In genomic region chr11:42234381-42235035, GRCh38 we compare ENCODE assay signal across 27 cellular contexts.
DNase-seq lines count a peak whose midpoint lies in the region; ATAC-seq, FAIRE-seq and TF ChIP-seq lines count a peak whose summit lies in the region.
"Had no signal": no experiment of that assay in that cellular context is flagged by ENCODE, and none has a peak within 500 bp of the region (broad histone marks: within the 10 kb centered on the region; RNA-seq: fewer than 3 reads in every experiment).

No MANE protein-coding gene starts in this region.

- no peak overlapping the region for H2BK20ac ChIP-seq in H1 (ENCODE audit: low read length)

- DNase-seq in GM04503 (ENCODE audit: low read depth) (peak; percentile 64), MG63 (peak; percentile 66), H1 (ENCODE audit: low read depth in 1 of 2, low spot score in 2 of 2) (no peak), renal cortical epithelial cell (ENCODE audit: low read depth) (peak; percentile 7), heart right ventricle (no peak), testis (no peak)
- DNase-seq: activated CD8-positive, alpha-beta T cell treated with anti-CD3 and anti-CD28 coated beads, Interleukin-2, amount 10 ng/mL, durations not matched to agents 7 days and 5 days; activated effector memory CD4-positive, alpha-beta T cell treated with Interleukin-2 at 50 U/mL for 16 hours; activated naive CD8-positive, alpha-beta T cell treated with anti-CD3 and anti-CD28 coated beads, Interleukin-2, amount 10 ng/mL, durations not matched to agents 7 days and 5 days; activated T-cell treated with anti-CD3 and anti-CD28 coated beads for 4 hours; CD8-positive, alpha-beta memory T cell; effector memory CD4-positive, alpha-beta T cell; IMR-90; NCI-H1105 treated with DMSO at 0.1 percent for 48 hours; NCI-H2029; NCI-H345; posterior cingulate gyrus; Right ventricle myocardium superior; stimulated activated CD4-positive, alpha-beta T cell treated with anti-CD3 and anti-CD28 coated beads, Interleukin-15, amount 100 ng/mL, for 24 hours; stimulated activated naive CD8-positive, alpha-beta T cell treated with anti-CD3 and anti-CD28 coated beads, Interleukin-15, amount 100 ng/mL, for 72 hours; SW 1271; tibial artery had no signal

- peak overlapping the region; percentile 87; the same call in 1 of the 2 replicates for H2AFZ ChIP-seq in H1 (ENCODE audit: low read length)

- TF ChIP-seq CTCF in H1 (IDR thresholded peaks at IDR 0.05; ENCODE audit: control extremely low read depth in 1 of 3, insufficient read depth in 1 of 3, low read depth in 1 of 3, low read length in 3 of 3) (no peak), heart right ventricle (IDR thresholded peaks at IDR 0.05) (no peak), testis (IDR thresholded peaks at IDR 0.05) (no peak)

- H2BK120ac ChIP-seq in H1 (replicated peaks; ENCODE audit: low read depth, low read length), result peak overlapping the region; percentile 81

- ATAC-seq in heart right ventricle (no peak), HG03095 (IDR thresholded peaks at IDR 0.05; ENCODE audit: unreplicated experiment) (no peak)
- ATAC-seq: activated CD4-positive, CD25-positive, alpha-beta regulatory T cell treated with anti-CD3 and anti-CD28 coated beads, Interleukin-2, amount 50 U/mL, for 24 hours; activated CD8-positive, alpha-beta T cell treated with anti-CD3 and anti-CD28 coated beads, Interleukin-2, amount 10 ng/mL, durations not matched to agents 7 days and 5 days; GM12878; sciatic nerve; stimulated activated naive CD8-positive, alpha-beta T cell treated with anti-CD3 and anti-CD28 coated beads, Interleukin-15, amount 100 ng/mL, for 72 hours had no signal

- no peak overlapping the region for H3K23ac ChIP-seq in H1 (ENCODE audit: insufficient read length)

- peak overlapping the region in 1 of 2 experiments; percentile 24; a peak in 1 of 4 replicates for H3K4me2 ChIP-seq in H1 (ENCODE audit: insufficient read depth in 1 of 2, low read depth in 2 of 2, low read length in 2 of 2)

- H2BK12ac ChIP-seq in H1 (ENCODE audit: low read depth, low read length), result no peak overlapping the region

- H3K9me3 ChIP-seq in MG63 (no peaks in the 10 kb centered on the region), H1 (ENCODE audit: insufficient read depth in 2 of 2, low read depth in 1 of 2, low read length in 1 of 2) (no peaks in the 10 kb centered on the region), heart right ventricle (no peaks in the 10 kb centered on the region), testis (no peaks in the 10 kb centered on the region)
- H3K9me3 ChIP-seq: tibial artery had no signal

- H3K27ac ChIP-seq in H1 (ENCODE audit: low read depth, low read length) (no peak overlapping the region), heart right ventricle (no peak overlapping the region), testis (no peak overlapping the region)
- H3K27ac ChIP-seq: HL-60, tibial artery had no signal

- 49% methylated on average over 2 of the region's 2 CpGs; no CpG with 5 or more reads in 1 of the 2 experiments for WGBS in H1 (ENCODE audit: extremely low coverage in 1 of 2, insufficient coverage in 1 of 2, insufficient read length in 1 of 2, insufficient replicate concordance in 2 of 2, low coverage in 1 of 2, low lambda C conversion rate in 2 of 2, missing lambda C conversion rate in 1 of 2), 2 experiments
- WGBS in heart right ventricle, 2 donors, result 61 to 63% methylated on average over 2 of the region's 2 CpGs
- 52 to 64% methylated on average over 2 of the region's 2 CpGs for WGBS in testis, 2 donors

- H3K27me3 ChIP-seq in MG63 (no peaks in the 10 kb centered on the region), H1 (replicated peaks in 1 of 4; ENCODE audit: control insufficient read depth in 3 of 4, extremely low read depth in 1 of 4, insufficient read depth in 3 of 4, low read length in 3 of 4) (no peaks in the 10 kb centered on the region), heart right ventricle (no peaks in the 10 kb centered on the region), testis (no peaks in the 10 kb centered on the region)
- H3K27me3 ChIP-seq: tibial artery had no signal

- no peak for TF ChIP-seq RAD21 in H1 (IDR thresholded peaks at IDR 0.05 in 1 of 2, conservative IDR thresholded peaks at IDR 0.05 in 1 of 2; ENCODE audit: low read depth in 2 of 2, low read length in 2 of 2)

- no peak for FAIRE-seq in H1 (lab: Jason Lieb, UNC)
- FAIRE-seq: GM12878 had no signal

- H4K20me1 ChIP-seq in H1 (replicated peaks in 1 of 2; ENCODE audit: control insufficient read depth in 1 of 2, insufficient read depth in 2 of 2, low read length in 2 of 2), result no peaks in the 10 kb centered on the region

- no peaks in the 10 kb centered on the region for H3K23me2 ChIP-seq in H1 (ENCODE audit: low read depth, low read length)

- no peak overlapping the region for H4K8ac ChIP-seq in H1 (ENCODE audit: extremely low read depth, insufficient read depth, low read length)

- H3K4me3 ChIP-seq in MG63 (no peak overlapping the region), H1 (ENCODE audit: extremely low read depth in 1 of 4, insufficient read depth in 2 of 4, low read depth in 3 of 4, low read length in 4 of 4) (peak overlapping the region in 1 of 4 experiments; percentile 31; a peak in 1 of 8 replicates), heart right ventricle (no peak overlapping the region), testis (no peak overlapping the region)
- H3K4me3 ChIP-seq: GM12878, tibial artery had no signal

- POLR2A ChIA-PET in H1 (lab: Charles Lee; ENCODE audit: partially characterized antibody), result no interaction called here

- H3K9ac ChIP-seq in H1 (replicated peaks in 1 of 4; ENCODE audit: extremely low read depth in 1 of 4, low read depth in 3 of 4, low read length in 3 of 4), result no peak overlapping the region

- no peak overlapping the region for H2BK15ac ChIP-seq in H1 (ENCODE audit: low read length)

- H3K14ac ChIP-seq in H1 (ENCODE audit: insufficient read length), result no peak overlapping the region

- H3K36me3 ChIP-seq in MG63 (no peaks in the 10 kb centered on the region), H1 (ENCODE audit: control insufficient read depth in 2 of 4, insufficient read depth in 4 of 4, low read length in 3 of 4) (no peaks in the 10 kb centered on the region), heart right ventricle (no peaks in the 10 kb centered on the region), testis (ENCODE audit: low read depth, missing control alignments) (no peaks in the 10 kb centered on the region)
- H3K36me3 ChIP-seq: tibial artery had no signal

- peak overlapping the region; percentile 75 for H4K5ac ChIP-seq in H1 (ENCODE audit: insufficient read length, low read depth, low read length)

- H3K79me2 ChIP-seq in H1 (ENCODE audit: control insufficient read depth in 1 of 2, insufficient read depth in 2 of 2, low read length in 2 of 2), result no peaks in the 10 kb centered on the region

- H3K4me1 ChIP-seq in H1 (replicated peaks in 1 of 4; ENCODE audit: control insufficient read depth in 3 of 4, insufficient read depth in 4 of 4, low read length in 3 of 4) (peaks cover 2 to 14% (median 3%) of the 10 kb centered on the region in 4 experiments; a peak in 5 of 7 replicates), heart right ventricle (no peaks in the 10 kb centered on the region), testis (no peaks in the 10 kb centered on the region)
- H3K4me1 ChIP-seq: tibial artery had no signal

- no peak overlapping the region for H3K4ac ChIP-seq in H1 (replicated peaks; ENCODE audit: insufficient read length, low read depth, low read length)

- intact Hi-C loops in heart right ventricle (cut with DNase I) (no loop called here), testis (cut with DNase I; ENCODE audit: low total_unique reads) (no loop called here)

- CTCF ChIA-PET in H1 (lab: Charles Lee; ENCODE audit: partially characterized antibody), result interaction anchor here (1.9 kb wide), 1 partner anchor 290 kb away, joined by 3 read pairs; no protein-coding TSS in a partner anchor

- H3K79me1 ChIP-seq in H1 (ENCODE audit: low read depth, low read length), result no peaks in the 10 kb centered on the region

- no peak overlapping the region for H2BK5ac ChIP-seq in H1 (ENCODE audit: low read depth, low read length)

- H2AK5ac ChIP-seq in H1 (ENCODE audit: low read depth, low read length), result no peak overlapping the region

- no peak overlapping the region for H4K91ac ChIP-seq in H1 (replicated peaks; ENCODE audit: insufficient read length, low read length)

- no peak overlapping the region for H3K18ac ChIP-seq in H1 (ENCODE audit: extremely low read depth, low read length)

- no peak overlapping the region for H3K56ac ChIP-seq in H1 (replicated peaks; ENCODE audit: insufficient read length, low read depth, low read length)

- TF ChIP-seq EP300 in H1 (IDR thresholded peaks at IDR 0.05; ENCODE audit: borderline replicate concordance in 1 of 2, low read depth in 2 of 2, low read length in 2 of 2), result no peak

- TF ChIP-seq POLR2A in H1 (IDR thresholded peaks at IDR 0.05; ENCODE audit: control extremely low read depth in 1 of 2, low read depth in 2 of 2, low read length in 2 of 2) (no peak), testis (IDR thresholded peaks at IDR 0.05) (no peak)

TF ChIP-seq in H1, 55 proteins besides CTCF, POLR2A, EP300 and RAD21:
- no peak for TF ChIP-seq PHF8 (conservative IDR thresholded peaks at IDR 0.05; ENCODE audit: low read depth, low read length)
- TF ChIP-seq JUND (IDR thresholded peaks at IDR 0.05; ENCODE audit: low read length), result peak; percentile 12; the same call in 1 of the 2 replicates
- no peak for TF ChIP-seq SRF (IDR thresholded peaks at IDR 0.05; ENCODE audit: low read depth, low read length)

Comparison
In these comparisons a context has a peak if more than half of its experiments do, and no peak if none do; other contexts are left out.
1. DNase-seq: peak in GM04503 (single experiment), MG63 (single experiment) and renal cortical epithelial cell (single experiment); none in H1 (0 of 2), heart right ventricle (0 of 2) and testis (single experiment).